In the genomic region with DNA sequence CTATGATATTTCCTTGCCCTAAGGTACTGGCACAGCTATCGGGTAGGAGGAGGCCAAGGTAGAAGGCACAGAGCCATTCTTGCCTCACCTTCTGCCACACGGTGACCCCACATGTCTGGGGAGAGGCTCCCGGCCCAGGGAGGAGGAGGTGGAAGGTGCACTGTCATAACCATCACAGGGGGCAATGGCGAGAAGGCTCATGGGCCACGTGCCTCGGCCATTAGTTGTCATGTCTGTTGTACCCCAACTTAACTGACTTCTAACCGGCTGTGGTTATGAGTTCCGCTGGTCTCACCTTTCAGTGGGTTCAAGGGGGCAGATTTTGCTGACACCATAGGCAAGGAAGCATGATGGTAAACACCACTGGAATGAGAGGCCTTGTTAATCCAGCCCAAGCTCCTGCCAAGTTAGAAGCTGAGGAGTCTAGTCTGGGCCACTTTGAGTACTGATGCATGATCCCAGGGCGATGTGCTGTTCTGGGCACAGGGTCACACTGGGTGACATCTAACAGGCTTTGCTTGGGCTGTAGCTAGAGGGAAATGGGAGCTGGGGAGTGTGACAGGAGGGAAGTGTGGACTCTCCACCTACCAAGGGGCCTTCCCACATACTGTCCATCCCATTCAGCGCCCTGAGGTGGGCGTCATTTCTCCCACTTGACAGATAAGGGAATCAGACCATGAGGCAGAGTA, we compare ENCODE assay signal across 33 cellular contexts. TPM values are rescaled to one million over a fixed set of nuclear protein-coding genes. Genes with fewer than 3 reads are reported as not detected.
DNase-seq lines count a peak whose midpoint lies in the region; ATAC-seq, FAIRE-seq and TF ChIP-seq lines count a peak whose summit lies in the region.
"Had no signal": no experiment of that assay in that cellular context is flagged by ENCODE, and none has a peak within 500 bp of the region (broad histone marks: within the 10 kb centered on the region; RNA-seq: fewer than 3 reads in every experiment).

No MANE protein-coding gene starts in this region.

- H3K9ac ChIP-seq in smooth muscle cell (ENCODE audit: low read depth), result no peak overlapping the region

- H3K27ac ChIP-seq in esophagus (ENCODE audit: low read depth in 2 of 2, low read length in 1 of 2) (peak overlapping the region; percentile 17 to 22), smooth muscle cell (ENCODE audit: low read depth) (no peak overlapping the region)
- H3K27ac ChIP-seq: body of pancreas, heart right ventricle, thyroid gland, vagina had no signal

- no peak overlapping the region for H2AFZ ChIP-seq in smooth muscle cell (ENCODE audit: low read depth)

- no peak overlapping the region for H3K27ac Mint-ChIP-seq in CD14-positive monocyte
- H3K27ac Mint-ChIP-seq: activated CD4-positive, alpha-beta T cell treated with anti-CD3 and anti-CD28 coated beads, Interleukin-2, amount 10 ng/mL, durations not matched to agents 24 days and 14 days; activated T-cell treated with anti-CD3 and anti-CD28 coated beads, Interleukin-2, amount 50 U/mL, for 24 hours; B cell; CD8-positive, alpha-beta T cell; natural killer cell; stimulated activated naive CD8-positive, alpha-beta T cell treated with anti-CD3 and anti-CD28 coated beads, Interleukin-15, Interleukin-2, amounts not matched to agents 100 ng/mL and 50 ng/mL, for 24 hours; T-cell; WTC11 had no signal

- H3K9me3 ChIP-seq in esophagus (ENCODE audit: control insufficient read depth in 2 of 2, insufficient read depth in 1 of 2, low read depth in 1 of 2, low read length in 1 of 2) (no peaks in the 10 kb centered on the region), smooth muscle cell (replicated peaks; ENCODE audit: low read depth) (no peaks in the 10 kb centered on the region)
- H3K9me3 ChIP-seq: body of pancreas, heart right ventricle, thyroid gland, vagina had no signal

- ATAC-seq in HG02759 (IDR thresholded peaks at IDR 0.05; ENCODE audit: unreplicated experiment), result no peak
- ATAC-seq: body of pancreas; CD8-positive, alpha-beta T cell; PC-3; T-cell; WTC11 had no signal

- H3K79me2 ChIP-seq in smooth muscle cell (ENCODE audit: low read depth), result no peaks in the 10 kb centered on the region

- no peaks in the 10 kb centered on the region for H3K4me1 Mint-ChIP-seq in CD14-positive monocyte
- H3K4me1 Mint-ChIP-seq: natural killer cell, T-cell had no signal

- DNase-seq in HCEC 1CT (peak; percentile 30), LHCN-M2 (ENCODE audit: low read depth) (peak; percentile 34), smooth muscle cell (lab: John Stamatoyannopoulos, UW; ENCODE audit: unreplicated experiment) (no peak), GM12891 (ENCODE audit: insufficient read length, low spot score) (no peak), CD14-positive monocyte (ENCODE audit: low spot score) (no peak)
- no peak for DNase-seq in stimulated activated CD4-positive, alpha-beta T cell treated with anti-CD3 and anti-CD28 coated beads, Interleukin-2, amount 100 ng/mL, for 48 hours
- DNase-seq: ACHN; activated CD4-positive, alpha-beta T cell treated with anti-CD3 and anti-CD28 coated beads, Interleukin-2, amount 10 ng/mL, durations not matched to agents 24 days and 14 days; activated naive CD4-positive, alpha-beta T cell treated with Interleukin-2 at 50 U/mL for 16 hours; activated T-cell treated with anti-CD3 and anti-CD28 coated beads, Interleukin-2, amount 50 U/mL, for 24 hours; body of pancreas; CD8-positive, alpha-beta T cell; dermis blood vessel endothelial cell; heart right ventricle; natural killer cell; NCI-H1092; NCI-H187; NCI-H2171; NCI-H510A treated with DMSO at 0.1 percent for 48 hours; T-cell; thyroid gland had no signal

- H3K4me1 ChIP-seq in esophagus (ENCODE audit: control insufficient read depth in 2 of 2, insufficient read depth in 2 of 2, low read length in 1 of 2), result peaks cover 4 to 23% of the 10 kb centered on the region in 2 donors
- no peaks in the 10 kb centered on the region for H3K4me1 ChIP-seq in smooth muscle cell (ENCODE audit: low read depth)
- H3K4me1 ChIP-seq: vagina had no signal

- H4K20me1 ChIP-seq in smooth muscle cell (ENCODE audit: low read depth), result no peaks in the 10 kb centered on the region

- no peak overlapping the region for H3K4me3 Mint-ChIP-seq in CD14-positive monocyte
- H3K4me3 Mint-ChIP-seq: activated CD4-positive, alpha-beta T cell treated with anti-CD3 and anti-CD28 coated beads, Interleukin-2, amount 10 ng/mL, durations not matched to agents 24 days and 14 days; activated T-cell treated with anti-CD3 and anti-CD28 coated beads, Interleukin-2, amount 50 U/mL, for 24 hours; B cell; CD8-positive, alpha-beta T cell; natural killer cell; stimulated activated naive CD8-positive, alpha-beta T cell treated with anti-CD3 and anti-CD28 coated beads, Interleukin-15, Interleukin-2, amounts not matched to agents 100 ng/mL and 50 ng/mL, for 24 hours; T-cell; WTC11 had no signal

- H3F3A ChIP-seq in smooth muscle cell (ENCODE audit: low read depth), result no peaks in the 10 kb centered on the region

- H3K36me3 ChIP-seq in esophagus (ENCODE audit: control insufficient read depth in 2 of 2, insufficient read depth in 2 of 2, low read length in 1 of 2), result no peaks in the 10 kb centered on the region
- H3K36me3 ChIP-seq in smooth muscle cell (ENCODE audit: low read depth), result no peaks in the 10 kb centered on the region
- H3K36me3 ChIP-seq: thyroid gland, vagina had no signal

- intact Hi-C loops in CD14-positive monocyte (cut with micrococcal nuclease), result no loop called here

- H3K4me2 ChIP-seq in smooth muscle cell, result peak overlapping the region; percentile 34

- peaks cover 0 to 2% (median 0%) of the 10 kb centered on the region in 7 donors for H3K9me3 Mint-ChIP-seq in CD14-positive monocyte
- H3K9me3 Mint-ChIP-seq: activated CD4-positive, alpha-beta T cell treated with anti-CD3 and anti-CD28 coated beads, Interleukin-2, amount 10 ng/mL, durations not matched to agents 24 days and 14 days; activated T-cell treated with anti-CD3 and anti-CD28 coated beads, Interleukin-2, amount 50 U/mL, for 24 hours; CD8-positive, alpha-beta T cell; natural killer cell; stimulated activated naive CD8-positive, alpha-beta T cell treated with anti-CD3 and anti-CD28 coated beads, Interleukin-15, Interleukin-2, amounts not matched to agents 100 ng/mL and 50 ng/mL, for 24 hours; T-cell; WTC11 had no signal

- peaks cover 0 to 7% (median 0%) of the 10 kb centered on the region in 3 donors for H3K27me3 Mint-ChIP-seq in CD14-positive monocyte (ENCODE audit: low read depth in 3 of 3)

- WGBS in esophagus, 2 donors, result 71 to 85% methylated on average over 11 of the region's 11 CpGs
- 82% methylated on average over 11 of the region's 11 CpGs for WGBS in smooth muscle cell (ENCODE audit: low lambda C conversion rate)

- H3K27me3 ChIP-seq in esophagus (ENCODE audit: control insufficient read depth in 1 of 2, insufficient read depth in 2 of 2, low read length in 2 of 2) (no peaks in the 10 kb centered on the region), smooth muscle cell (ENCODE audit: low read depth) (no peaks in the 10 kb centered on the region)
- H3K27me3 ChIP-seq: body of pancreas, heart right ventricle, thyroid gland, vagina had no signal

- no peak for FAIRE-seq in GM12891 (lab: Jason Lieb, UNC)
- FAIRE-seq: endometrium, frontal cortex, H54 had no signal

- TF ChIP-seq POLR2A in GM12891 (IDR thresholded peaks at IDR 0.05; ENCODE audit: low read depth, low read length), result no peak

- no peaks in the 10 kb centered on the region for H3K36me3 Mint-ChIP-seq in CD14-positive monocyte
- H3K36me3 Mint-ChIP-seq: CD8-positive, alpha-beta T cell; natural killer cell; T-cell; WTC11 had no signal

- no peak for TF ChIP-seq CTCF in smooth muscle cell (IDR thresholded peaks at IDR 0.05; ENCODE audit: borderline replicate concordance, insufficient read depth, poor library complexity, severe bottlenecking)
- TF ChIP-seq CTCF in CD14-positive monocyte (IDR thresholded peaks at IDR 0.05), result no peak

- H3K4me3 ChIP-seq in esophagus (ENCODE audit: low read depth in 1 of 2, low read length in 2 of 2) (no peak overlapping the region), smooth muscle cell (no peak overlapping the region)
- H3K4me3 ChIP-seq: body of pancreas, heart right ventricle, lung, thyroid gland, vagina had no signal

TF ChIP-seq in GM12891, 5 proteins besides CTCF, POLR2A, EP300 and RAD21:
- TF ChIP-seq TAF1 (IDR thresholded peaks at IDR 0.05; ENCODE audit: low read depth, low read length) (no peak), POLR2AphosphoS5 (IDR thresholded peaks at IDR 0.05; ENCODE audit: low read depth, low read length) (no peak), SPI1 (IDR thresholded peaks at IDR 0.05; ENCODE audit: low read depth, low read length) (no peak), POU2F2 (IDR thresholded peaks at IDR 0.05; ENCODE audit: low read depth, low read length) (no peak), PAX5 (IDR thresholded peaks at IDR 0.05; ENCODE audit: insufficient read depth, low read length, severe bottlenecking) (no peak)

RNA-seq across cellular contexts. Expression of gene HLF, which starts 39.6 kb away (rescaled TPM):
- total RNA-seq in LHCN-M2 (2014; rRNA removed) (0.26 and 0.29 TPM in 2 replicates), smooth muscle cell (not detected in 2 replicates)
- polyA plus RNA-seq in LHCN-M2 (2012), result 0.02 TPM
- polyA plus RNA-seq in esophagus (10 to 100 TPM in 1 of 2 donors, 1 to 10 TPM in 1; 6.4 to 12.7 TPM), smooth muscle cell (0.19 TPM in 1 of 2 replicates, not detected in the other), CD14-positive monocyte (not detected)
- 0.03 TPM for polyA plus RNA-seq in GM12891 (2012; ENCODE audit: low read depth, missing spikeins)
- total RNA-seq: B cell, dermis blood vessel endothelial cell had no signal
- polyA plus RNA-seq: IMR-90 had no signal

Comparison
In these comparisons a context has a peak if more than half of its experiments do, and no peak if none do; other contexts are left out.
1. DNase-seq: peak in HCEC 1CT (single experiment) and LHCN-M2 (single experiment); none in smooth muscle cell (single experiment), GM12891 (single experiment), stimulated activated CD4-positive, alpha-beta T cell treated with anti-CD3 and anti-CD28 coated beads, Interleukin-2, amount 100 ng/mL, for 48 hours (0 of 2) and CD14-positive monocyte (single experiment).